In the genomic region with DNA sequence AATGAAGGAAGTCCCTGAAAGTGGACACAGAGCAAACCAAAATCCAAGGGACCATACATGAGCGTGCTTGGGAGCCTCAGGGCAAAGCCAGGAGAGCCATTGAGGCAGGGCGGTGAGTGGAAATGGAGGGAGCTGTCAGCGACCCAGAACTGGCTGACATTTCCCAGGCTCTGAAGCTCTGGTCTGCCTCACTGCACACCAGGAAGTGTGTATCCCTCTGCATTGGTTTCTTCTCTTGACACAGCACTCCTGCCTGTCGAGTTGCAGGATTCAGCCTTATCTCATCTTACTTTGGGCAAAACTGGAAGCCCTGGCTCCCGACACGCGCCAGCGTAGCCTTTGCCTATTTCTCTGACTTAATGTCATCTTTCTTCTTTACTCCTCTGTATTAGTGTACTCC, we compare ENCODE assay signal across 21 cellular contexts.
A peak's percentile ranks its signal among the peaks of the same experiment; 100 is the strongest.
DNase-seq lines count a peak whose midpoint lies in the region; ATAC-seq and TF ChIP-seq lines count a peak whose summit lies in the region.
"Had no signal": no experiment of that assay in that cellular context is flagged by ENCODE, and none has a peak within 500 bp of the region (broad histone marks: within the 10 kb centered on the region; RNA-seq: fewer than 3 reads in every experiment).

No MANE protein-coding gene starts in this region.

- DNase-seq in ELF-1 (ENCODE audit: low read depth, low spot score) = peak; percentile 84
- no peak for DNase-seq in Right ventricle myocardium superior
- DNase-seq in left ventricle myocardium superior = peak; percentile 38
- no peak for DNase-seq in nephron progenitor cell
- no peak for DNase-seq in spleen
- no peak for DNase-seq in T-helper 2 cell
- DNase-seq in foreskin keratinocyte = no peak
- DNase-seq: CD4-positive, CD25-positive, alpha-beta regulatory T cell; EL; H7; NCI-H1092 treated with DMSO at 0.1 percent for 48 hours; NCI-H146; NCI-H2029; NCI-H2227 treated with DMSO at 0.1 percent for 48 hours; NCI-H510A; NCI-H748 treated with DMSO at 0.1 percent for 48 hours; PC-9; RPMI8226; SJCRH30 had no signal

- peaks cover 0 to 3% (median 0%) of the 10 kb centered on the region in 8 donors for H3K9me3 ChIP-seq in spleen
- H3K9me3 ChIP-seq: A549 had no signal

- no peak for TF ChIP-seq POLR2A in spleen (IDR thresholded peaks at IDR 0.05)

- peak overlapping the region; percentile 25 for H3K27ac Mint-ChIP-seq in nephron progenitor cell
- H3K27ac Mint-ChIP-seq: CD4-positive, CD25-positive, alpha-beta regulatory T cell had no signal

- no peak for TF ChIP-seq CTCF in nephron progenitor cell (IDR thresholded peaks at IDR 0.05)
- TF ChIP-seq CTCF in spleen (IDR thresholded peaks at IDR 0.05 in 8 of 11, conservative IDR thresholded peaks at IDR 0.05 in 3 of 11) = no peak
- TF ChIP-seq CTCF in foreskin keratinocyte (conservative IDR thresholded peaks at IDR 0.05) = no peak

- H3K9me3 Mint-ChIP-seq in nephron progenitor cell = peaks cover 24% of the 10 kb centered on the region

- WGBS in spleen, 5 donors = 71 to 84% (median 80%) methylated on average over 8 of the region's 8 CpGs

- H3K27me3 ChIP-seq in spleen (replicated peaks in 1 of 7) (no peaks in the 10 kb centered on the region), foreskin keratinocyte (no peaks in the 10 kb centered on the region)
- H3K27me3 ChIP-seq: SJCRH30 had no signal

- H3K4me3 Mint-ChIP-seq in nephron progenitor cell = no peak overlapping the region
- H3K4me3 Mint-ChIP-seq: CD4-positive, CD25-positive, alpha-beta regulatory T cell had no signal

- H3K4me3 ChIP-seq in spleen = no peak overlapping the region
- H3K4me3 ChIP-seq: A549, PC-9, SJCRH30 had no signal

- H3K27ac ChIP-seq in spleen (no peak overlapping the region), foreskin keratinocyte (no peak overlapping the region)
- H3K27ac ChIP-seq: A549, KMS-11, PC-9, SJCRH30 had no signal

- ATAC-seq in Right ventricle myocardium superior (ENCODE audit: poor library complexity) (peak; percentile 92), left ventricle myocardium superior (peak; percentile 91), foreskin keratinocyte (no peak)
- ATAC-seq: A549 had no signal

- H3K4me1 Mint-ChIP-seq in nephron progenitor cell = peaks cover 38% of the 10 kb centered on the region
- H3K4me1 Mint-ChIP-seq: CD4-positive, CD25-positive, alpha-beta regulatory T cell had no signal

- peaks cover 2% of the 10 kb centered on the region for H3K27me3 Mint-ChIP-seq in nephron progenitor cell (ENCODE audit: low read depth, poor library complexity)

- no peaks in the 10 kb centered on the region for H3K4me1 ChIP-seq in spleen
- H3K4me1 ChIP-seq in foreskin keratinocyte = no peaks in the 10 kb centered on the region
- H3K4me1 ChIP-seq: A549 had no signal

- intact Hi-C loops in Right ventricle myocardium superior (cut with DNase I) = no loop called here
- intact Hi-C loops in left ventricle myocardium superior (cut with micrococcal nuclease) = no loop called here
- intact Hi-C loops in spleen (cut with DNase I; ENCODE audit: low total_unique reads) = no loop called here

- peaks cover 14% of the 10 kb centered on the region for H3K36me3 Mint-ChIP-seq in nephron progenitor cell (ENCODE audit: low read depth)

- H3K36me3 ChIP-seq in spleen = no peaks in the 10 kb centered on the region
- H3K36me3 ChIP-seq: SJCRH30 had no signal

Comparison
In these comparisons a context has a peak if more than half of its experiments do, and no peak if none do; other contexts are left out.
1. DNase-seq: peak in ELF-1 (single experiment) and left ventricle myocardium superior (single experiment); none in Right ventricle myocardium superior (single experiment), nephron progenitor cell (single experiment), spleen (single experiment), T-helper 2 cell (0 of 5) and foreskin keratinocyte (0 of 2).